11 cellular contexts compared by ENCODE assay signal in genomic region chr11:126341760-126342161, GRCh38. TPM values are rescaled to one million over a fixed set of nuclear protein-coding genes. Genes with fewer than 3 reads are reported as not detected.
DNase-seq lines count a peak whose midpoint lies in the region; ATAC-seq, FAIRE-seq and TF ChIP-seq lines count a peak whose summit lies in the region.
"Had no signal": no experiment of that assay in that cellular context is flagged by ENCODE, and none has a peak within 500 bp of the region (broad histone marks: within the 10 kb centered on the region; RNA-seq: fewer than 3 reads in every experiment).

No MANE protein-coding gene starts in this region.

- DNase-seq in BE2C (peak; percentile 58), HTR-8/SVneo (ENCODE audit: insufficient read length, low spot score) (peak; percentile 76), immature natural killer cell (no peak), RKO (ENCODE audit: low spot score) (no peak), Peyer's patch (no peak), NCI-H524 (lab: John Stamatoyannopoulos, UW) (no peak)
- no peak for DNase-seq in activated naive CD8-positive, alpha-beta T cell treated with anti-CD3 and anti-CD28 coated beads, Interleukin-2, amount 10 ng/mL, durations not matched to agents 7 days and 5 days
- DNase-seq: DMS153, NCI-H1930, occipital lobe had no signal

- H3K4me3 ChIP-seq in BE2C (ENCODE audit: low read depth, low read length) (no peak overlapping the region), Peyer's patch (no peak overlapping the region)

- no peak overlapping the region for H3K4me3 Mint-ChIP-seq in activated naive CD8-positive, alpha-beta T cell treated with anti-CD3 and anti-CD28 coated beads, Interleukin-2, amount 10 ng/mL, durations not matched to agents 7 days and 5 days
- H3K4me3 Mint-ChIP-seq in immature natural killer cell = no peak overlapping the region

- no peaks in the 10 kb centered on the region for H3K9me3 ChIP-seq in BE2C
- H3K9me3 ChIP-seq in Peyer's patch = no peaks in the 10 kb centered on the region

- H3K9me3 Mint-ChIP-seq in activated naive CD8-positive, alpha-beta T cell treated with anti-CD3 and anti-CD28 coated beads, Interleukin-2, amount 10 ng/mL, durations not matched to agents 7 days and 5 days = no peaks in the 10 kb centered on the region
- H3K9me3 Mint-ChIP-seq in immature natural killer cell = no peaks in the 10 kb centered on the region

- no peaks in the 10 kb centered on the region for H3K27me3 Mint-ChIP-seq in activated naive CD8-positive, alpha-beta T cell treated with anti-CD3 and anti-CD28 coated beads, Interleukin-2, amount 10 ng/mL, durations not matched to agents 7 days and 5 days
- H3K27me3 Mint-ChIP-seq in immature natural killer cell (ENCODE audit: low read depth in 3 of 3) = peaks cover 0 to 2% (median 0%) of the 10 kb centered on the region in 3 donors

- no peak for TF ChIP-seq POLR2A in Peyer's patch (IDR thresholded peaks at IDR 0.05)

- ATAC-seq in activated naive CD8-positive, alpha-beta T cell treated with anti-CD3 and anti-CD28 coated beads, Interleukin-2, amount 10 ng/mL, durations not matched to agents 7 days and 5 days (ENCODE audit: low read depth) = no peak
- ATAC-seq in GM19463 (IDR thresholded peaks at IDR 0.05; ENCODE audit: unreplicated experiment) = no peak

- H3K4me1 Mint-ChIP-seq in activated naive CD8-positive, alpha-beta T cell treated with anti-CD3 and anti-CD28 coated beads, Interleukin-2, amount 10 ng/mL, durations not matched to agents 7 days and 5 days = peaks cover 22% of the 10 kb centered on the region
- H3K4me1 Mint-ChIP-seq in immature natural killer cell = peaks cover 36 to 40% of the 10 kb centered on the region in 2 donors

- H3K27ac Mint-ChIP-seq in activated naive CD8-positive, alpha-beta T cell treated with anti-CD3 and anti-CD28 coated beads, Interleukin-2, amount 10 ng/mL, durations not matched to agents 7 days and 5 days = peak overlapping the region; percentile 47
- peak overlapping the region in 5 of 6 donors; percentile 0 to 96 (median 84) for H3K27ac Mint-ChIP-seq in immature natural killer cell

- POLR2A ChIA-PET in activated naive CD8-positive, alpha-beta T cell treated with anti-CD3 and anti-CD28 coated beads, Interleukin-2, amount 10 ng/mL, durations not matched to agents 7 days and 5 days (lab: Charles Lee) = no interaction called here

- H3K27ac ChIP-seq in Peyer's patch = no peak overlapping the region

- FAIRE-seq in HTR-8/SVneo (lab: Jason Lieb, UNC) = no peak

- peaks cover 5% of the 10 kb centered on the region for H3K36me3 ChIP-seq in BE2C
- peaks cover 0 to 15% (median 0%) of the 10 kb centered on the region in 3 donors for H3K36me3 ChIP-seq in Peyer's patch

- H3K4me1 ChIP-seq in BE2C (peaks cover 31% of the 10 kb centered on the region), Peyer's patch (peaks cover 0 to 10% (median 0%) of the 10 kb centered on the region in 4 donors)

- peaks cover 10% of the 10 kb centered on the region for H3K36me3 Mint-ChIP-seq in activated naive CD8-positive, alpha-beta T cell treated with anti-CD3 and anti-CD28 coated beads, Interleukin-2, amount 10 ng/mL, durations not matched to agents 7 days and 5 days
- peaks cover 11 to 38% (median 12%) of the 10 kb centered on the region in 3 donors for H3K36me3 Mint-ChIP-seq in immature natural killer cell

- no peak for TF ChIP-seq CTCF in BE2C (IDR thresholded peaks at IDR 0.05; ENCODE audit: low read depth, low read length)
- no peak for TF ChIP-seq CTCF in Peyer's patch (IDR thresholded peaks at IDR 0.05)

- H3K27me3 ChIP-seq in BE2C (no peaks in the 10 kb centered on the region), Peyer's patch (no peaks in the 10 kb centered on the region)

RNA-seq across cellular contexts. Expression of gene ST3GAL4, which starts 13.7 kb away (rescaled TPM):
- polyA plus RNA-seq in BE2C (2012; ENCODE audit: insufficient read depth, insufficient read length, low read depth) = 33.2 TPM
- total RNA-seq in activated naive CD8-positive, alpha-beta T cell treated with anti-CD3 and anti-CD28 coated beads, Interleukin-2, amount 10 ng/mL, durations not matched to agents 7 days and 5 days = 1 to 10 TPM; 6.3 to 8.5 TPM
- polyA plus RNA-seq in immature natural killer cell = 10 to 100 TPM; 25.0 to 31.7 (median 30.9) TPM
- 10 to 100 TPM in 1 of 4 donors, 1 to 10 TPM in 3; 1.1 to 14.0 (median 8.6) TPM for total RNA-seq in Peyer's patch

RNA-seq across cellular contexts. Expression of gene DCPS, which starts 37.9 kb away (rescaled TPM):
- 24.0 TPM for polyA plus RNA-seq in BE2C (2012; ENCODE audit: insufficient read depth, insufficient read length, low read depth)
- total RNA-seq in activated naive CD8-positive, alpha-beta T cell treated with anti-CD3 and anti-CD28 coated beads, Interleukin-2, amount 10 ng/mL, durations not matched to agents 7 days and 5 days = 10 to 100 TPM; 27.4 to 29.1 TPM
- polyA plus RNA-seq in immature natural killer cell = 10 to 100 TPM; 33.1 to 65.7 (median 40.6) TPM
- total RNA-seq in Peyer's patch = 10 to 100 TPM in 1 of 4 donors, 1 to 10 TPM in 3; 6.7 to 23.9 (median 7.9) TPM

RNA-seq across cellular contexts. Expression of gene TIRAP, which starts 58.9 kb away (rescaled TPM):
- 9.4 TPM for polyA plus RNA-seq in BE2C (2012; ENCODE audit: insufficient read depth, insufficient read length, low read depth)
- total RNA-seq in activated naive CD8-positive, alpha-beta T cell treated with anti-CD3 and anti-CD28 coated beads, Interleukin-2, amount 10 ng/mL, durations not matched to agents 7 days and 5 days = 10 to 100 TPM; 15.6 to 18.8 TPM
- 10 to 100 TPM in 1 of 3 donors, 1 to 10 TPM in 2; 6.0 to 15.6 (median 6.5) TPM for polyA plus RNA-seq in immature natural killer cell
- 10 to 100 TPM; 14.9 to 35.8 (median 31.8) TPM for total RNA-seq in Peyer's patch

Comparison
In these comparisons a context has a peak if more than half of its experiments do, and no peak if none do; other contexts are left out.
1. DNase-seq: peak in BE2C (single experiment) and HTR-8/SVneo (single experiment); none in activated naive CD8-positive, alpha-beta T cell treated with anti-CD3 and anti-CD28 coated beads, Interleukin-2, amount 10 ng/mL, durations not matched to agents 7 days and 5 days (single experiment), immature natural killer cell (0 of 3), RKO (single experiment), Peyer's patch (0 of 3) and NCI-H524 (0 of 2).